ENCODE assay signal across 1 cellular context in the genomic region with DNA sequence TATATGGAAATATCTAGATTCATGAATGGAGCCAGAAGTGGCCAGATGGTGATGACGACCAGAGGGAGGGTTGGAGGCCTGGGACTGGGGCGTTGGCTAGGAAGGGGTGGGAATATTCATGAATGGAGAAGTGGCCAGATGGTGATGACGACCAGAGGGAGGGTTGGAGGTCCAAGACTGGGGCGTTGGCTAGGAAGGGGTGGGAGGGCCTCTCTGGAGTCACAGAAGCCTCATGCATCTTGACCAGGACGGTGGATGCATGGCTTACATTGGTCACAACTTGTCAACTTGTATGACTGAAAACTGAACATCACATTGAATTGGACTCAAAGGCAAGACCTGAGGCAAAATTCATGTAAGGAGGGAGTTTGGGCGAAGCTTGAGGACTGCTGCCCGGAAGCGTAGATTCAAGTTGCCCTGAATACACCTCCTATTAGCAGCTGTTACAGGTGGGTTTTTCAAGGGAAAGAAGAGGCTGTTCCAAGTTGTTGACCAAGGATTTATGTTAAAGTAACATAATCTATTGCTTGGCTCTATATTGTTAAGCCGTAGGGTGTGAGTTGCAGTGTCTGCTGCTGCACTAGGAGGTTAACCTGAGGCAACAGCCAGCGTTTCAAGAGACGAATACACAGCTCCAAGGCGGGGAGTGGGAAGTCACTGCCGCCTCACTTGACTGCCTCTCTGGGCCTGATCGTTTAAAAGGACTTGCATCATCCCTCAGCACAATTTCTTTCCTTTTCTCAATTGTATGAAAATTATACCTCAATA.
TF ChIP-seq lines count a peak whose summit lies in the region.

No MANE protein-coding gene starts in this region.

TF ChIP-seq in H1, 55 proteins besides CTCF, POLR2A, EP300 and RAD21 (continued from another document):
- TF ChIP-seq GTF2F1 (IDR thresholded peaks at IDR 0.05; ENCODE audit: borderline replicate concordance, low read depth, low read length) (no peak), CHD2 (IDR thresholded peaks at IDR 0.05; ENCODE audit: low read length) (no peak), RBBP5 (IDR thresholded peaks at IDR 0.05; ENCODE audit: borderline replicate concordance, low read depth, low read length) (no peak), CEBPB (IDR thresholded peaks at IDR 0.05; ENCODE audit: low read depth, low read length) (no peak), FOSL1 (IDR thresholded peaks at IDR 0.05; ENCODE audit: insufficient read depth, low read depth, low read length) (no peak), TAF1 (IDR thresholded peaks at IDR 0.05; ENCODE audit: low read depth, low read length) (no peak), PHF8 (conservative IDR thresholded peaks at IDR 0.05; ENCODE audit: low read depth, low read length) (no peak), TBP (IDR thresholded peaks at IDR 0.05; ENCODE audit: low read depth, low read length) (no peak), NANOG (IDR thresholded peaks at IDR 0.05; ENCODE audit: insufficient read depth, low read depth, low read length, poor library complexity, severe bottlenecking) (no peak)
- TF ChIP-seq, protein P1, sequence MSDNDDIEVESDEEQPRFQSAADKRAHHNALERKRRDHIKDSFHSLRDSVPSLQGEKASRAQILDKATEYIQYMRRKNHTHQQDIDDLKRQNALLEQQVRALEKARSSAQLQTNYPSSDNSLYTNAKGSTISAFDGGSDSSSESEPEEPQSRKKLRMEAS (IDR thresholded peaks at IDR 0.05): no peak
